21 cellular contexts compared by ENCODE assay signal in the genomic region with DNA sequence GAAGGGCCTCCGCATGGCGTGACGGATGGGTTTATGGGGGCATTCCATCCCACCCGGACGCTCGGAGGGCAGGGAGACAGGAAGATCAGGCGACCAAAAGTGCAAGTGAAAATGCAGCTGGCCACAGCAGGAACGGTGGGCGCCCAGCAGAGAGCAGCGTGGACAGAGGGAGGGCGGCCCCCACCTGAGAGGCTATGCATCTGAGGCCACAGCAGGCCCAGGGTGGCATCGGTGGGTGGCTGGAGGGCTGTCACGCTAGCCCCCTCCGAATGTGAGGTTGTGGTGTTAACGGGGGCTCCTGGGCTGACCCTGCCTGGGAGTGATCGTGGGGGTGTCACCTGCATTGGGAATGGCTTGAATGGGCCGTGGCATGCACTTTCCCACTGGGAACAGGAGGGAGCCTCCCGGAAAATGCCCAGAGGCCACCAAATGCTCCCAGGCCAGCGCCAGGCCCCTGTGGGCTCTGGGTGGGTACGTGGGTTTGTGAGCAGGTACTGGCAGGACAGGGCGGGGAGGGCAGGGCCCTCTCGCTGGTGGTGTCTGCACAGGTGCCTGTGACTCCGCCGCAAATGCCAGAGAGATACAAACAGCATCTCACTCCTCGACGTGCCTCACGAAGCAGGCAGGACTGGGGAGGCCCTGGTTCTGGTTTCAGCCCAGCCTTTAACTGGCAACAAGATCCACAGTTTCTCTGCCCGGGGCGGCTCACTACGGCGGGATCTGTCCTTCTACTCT.
"Had no signal": no experiment of that assay in that cellular context is flagged by ENCODE, and none has a peak within 500 bp of the region (broad histone marks: within the 10 kb centered on the region; RNA-seq: fewer than 3 reads in every experiment).

No MANE protein-coding gene starts in this region.

- H3K4me1 ChIP-seq: left lung, psoas muscle, testis, transverse colon, uterus had no signal

- H3K27me3 ChIP-seq: ovary, testis, uterus had no signal

- FAIRE-seq: frontal cortex, kidney had no signal

- ATAC-seq: mucosa of descending colon; psoas muscle; stimulated activated naive CD8-positive, alpha-beta T cell treated with anti-CD3 and anti-CD28 coated beads, Interleukin-15, Interleukin-2, amounts not matched to agents 100 U/mL and 50 U/mL, for 24 hours had no signal

- H3K4me3 ChIP-seq: dorsolateral prefrontal cortex, left lung, mucosa of descending colon, ovary, psoas muscle, sigmoid colon, transverse colon, upper lobe of right lung, uterus had no signal

- H3K36me3 ChIP-seq: left lung, ovary, sigmoid colon, transverse colon, upper lobe of right lung, uterus had no signal

- H3K9me3 ChIP-seq: left lung, mucosa of descending colon, psoas muscle, testis, transverse colon, upper lobe of right lung, uterus had no signal

- H3K27ac ChIP-seq: dorsolateral prefrontal cortex, left lung, psoas muscle, transverse colon, uterus had no signal

- DNase-seq: dorsolateral prefrontal cortex; effector CD4-positive, alpha-beta T cell; kidney; left cardiac atrium; mesenchymal stem cell; mucosa of descending colon; naive B cell; occipital lobe; posterior cingulate gyrus; psoas muscle; sigmoid colon; stimulated activated CD4-positive, alpha-beta T cell treated with anti-CD3 and anti-CD28 coated beads, Interleukin-4, amount 100 ng/mL, for 4 hours; stimulated activated naive CD8-positive, alpha-beta T cell treated with anti-CD3 and anti-CD28 coated beads, Interleukin-15, Interleukin-2, amounts not matched to agents 100 U/mL and 50 U/mL, for 24 hours; substantia nigra; testis; transverse colon; upper lobe of right lung; uterus had no signal
